24 cellular contexts compared by ENCODE assay signal in the genomic region with DNA sequence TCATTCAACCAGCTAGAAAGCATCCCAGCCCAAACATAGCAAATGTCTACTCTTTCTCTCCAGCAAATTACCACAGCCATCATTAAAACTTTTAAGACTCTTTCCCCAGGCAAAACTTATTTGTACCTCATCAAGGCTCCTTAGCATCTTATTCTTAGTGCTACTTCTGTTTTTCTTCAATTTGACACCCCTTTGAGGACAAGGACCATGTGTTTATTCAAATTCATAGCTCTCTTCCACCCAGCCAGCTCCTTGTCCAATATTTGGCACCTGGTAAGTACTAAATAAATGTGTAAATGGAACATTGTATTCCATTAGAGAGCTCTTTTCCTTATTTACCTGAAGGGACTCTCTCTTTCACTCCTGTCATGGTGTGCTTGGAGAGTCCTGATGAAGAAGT.
"Had no signal": no experiment of that assay in that cellular context is flagged by ENCODE, and none has a peak within 500 bp of the region (broad histone marks: within the 10 kb centered on the region; RNA-seq: fewer than 3 reads in every experiment).

No MANE protein-coding gene starts in this region.

- DNase-seq: stimulated activated CD4-positive, alpha-beta T cell treated with anti-CD3 and anti-CD28 coated beads, Interleukin-2, amount 100 ng/mL, for 48 hours; stimulated activated CD4-positive, alpha-beta T cell treated with anti-CD3 and anti-CD28 coated beads, Interleukin-4, amount 100 ng/mL, for 1 hour; stimulated activated CD4-positive, alpha-beta T cell treated with anti-CD3 and anti-CD28 coated beads, Interleukin-4, amount 100 ng/mL, for 24 hours; stimulated activated CD4-positive, alpha-beta T cell treated with anti-CD3 and anti-CD28 coated beads, Interleukin-4, amount 100 ng/mL, for 4 hours; stimulated activated CD8-positive, alpha-beta memory T cell treated with anti-CD3 and anti-CD28 coated beads, Interleukin-4, amount 100 ng/mL, for 48 hours; stimulated activated naive B cell treated with anti-CD40 and anti-IgM and Interleukin-4, amounts not matched to agents 10 μg/mL and 1 μg/mL and 100 μg/mL, for 72 hours; stimulated activated naive CD4-positive, alpha-beta T cell; stimulated activated naive CD4-positive, alpha-beta T cell treated with Interleukin-2 at 50 U/mL for 16 hours; stimulated activated naive CD8-positive, alpha-beta T cell treated with anti-CD3 and anti-CD28 coated beads, Interleukin-15, amount 100 ng/mL, for 72 hours; stimulated activated naive CD8-positive, alpha-beta T cell treated with anti-CD3 and anti-CD28 coated beads, Interleukin-15, Interleukin-2, amounts not matched to agents 100 U/mL and 50 U/mL, for 24 hours; stomach; substantia nigra; testis; thyroid gland; tibial artery; transverse colon; trophoblast cell; upper lobe of left lung; upper lobe of right lung; uterus had no signal

- H3K4me1 ChIP-seq: suprapubic skin, testis, thyroid gland, tibial artery, tibial nerve, transverse colon, upper lobe of left lung, upper lobe of right lung, uterus, vagina had no signal

- H3K27ac ChIP-seq: stomach, suprapubic skin, testis, thoracic aorta, thyroid gland, tibial artery, tibial nerve, transverse colon, upper lobe of left lung, upper lobe of right lung, uterus, vagina had no signal

- H3K4me3 ChIP-seq: stomach, suprapubic skin, testis, thoracic aorta, thyroid gland, tibial artery, tibial nerve, transverse colon, upper lobe of left lung, upper lobe of right lung, uterus, vagina had no signal

- H3K9me3 ChIP-seq: stomach, suprapubic skin, testis, thoracic aorta, thyroid gland, tibial artery, tibial nerve, transverse colon, upper lobe of left lung, upper lobe of right lung, uterus, vagina had no signal

- H3K27me3 ChIP-seq: stomach, suprapubic skin, testis, thyroid gland, tibial artery, tibial nerve, transverse colon, upper lobe of left lung, upper lobe of right lung, uterus, vagina had no signal

- H3K36me3 ChIP-seq: stomach, suprapubic skin, thoracic aorta, thyroid gland, tibial artery, tibial nerve, transverse colon, upper lobe of left lung, upper lobe of right lung, uterus, vagina had no signal
